In the genomic region with DNA sequence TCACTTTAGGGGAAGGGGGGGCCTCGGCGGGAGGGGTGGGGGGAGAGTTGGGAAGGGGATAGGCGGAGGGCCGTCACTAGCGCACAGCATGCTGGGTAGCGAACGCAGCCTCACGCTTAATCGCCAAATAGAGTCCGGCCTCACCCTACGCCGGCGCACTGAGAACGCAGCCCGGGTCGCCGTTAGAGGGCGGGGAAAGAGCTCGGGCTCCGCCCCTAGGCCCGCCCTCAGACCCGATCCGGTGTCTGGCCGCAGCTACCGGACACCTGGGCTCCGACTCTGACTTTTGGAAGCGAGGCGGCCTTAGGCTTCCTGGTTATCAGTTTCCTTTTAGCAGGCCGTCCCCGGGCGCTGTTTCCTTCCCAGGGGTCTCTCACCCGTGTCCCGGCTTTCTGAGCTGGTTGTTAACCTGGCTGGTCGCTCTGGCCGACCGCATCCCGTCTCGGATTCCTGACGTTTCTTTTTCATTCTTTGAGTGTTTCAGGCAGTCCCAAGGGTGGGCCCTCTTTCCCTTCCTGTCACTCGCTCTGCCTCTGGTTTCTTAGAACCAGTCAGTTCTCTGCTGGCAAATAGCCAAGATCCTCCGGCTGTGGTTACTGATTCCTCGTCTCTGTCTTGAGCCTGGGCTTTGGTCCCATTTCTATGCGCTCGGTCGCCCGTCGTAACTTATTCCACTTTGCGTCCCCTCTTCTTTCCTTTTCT, we compare ENCODE assay signal across 8 cellular contexts. TPM values are rescaled to one million over a fixed set of nuclear protein-coding genes. Genes with fewer than 3 reads are reported as not detected.
DNase-seq lines count a peak whose midpoint lies in the region; ATAC-seq and TF ChIP-seq lines count a peak whose summit lies in the region.

No MANE protein-coding gene starts in this region.

- H3K27me3 Mint-ChIP-seq in GM23338 (ENCODE audit: insufficient read depth, low read depth, poor library complexity) = peaks cover 4% of the 10 kb centered on the region
- no peaks in the 10 kb centered on the region for H3K27me3 Mint-ChIP-seq in activated T-helper 17 cell treated with anti-CD3 and anti-CD28 coated beads, Interleukin-2, amount 50 U/mL, for 72 hours
- no peaks in the 10 kb centered on the region for H3K27me3 Mint-ChIP-seq in naive thymus-derived CD8-positive, alpha-beta T cell
- H3K27me3 Mint-ChIP-seq in stimulated activated naive B cell treated with anti-CD40 and anti-IgM and Interleukin-4, amounts not matched to agents 10 μg/mL and 1 μg/mL and 100 μg/mL, for 72 hours = no peaks in the 10 kb centered on the region

- H3K79me2 ChIP-seq in GM23338 (replicated peaks; ENCODE audit: insufficient read depth) = peaks cover 78% of the 10 kb centered on the region

- no peaks in the 10 kb centered on the region for H3K36me3 ChIP-seq in GM23338 (ENCODE audit: insufficient read depth)

- H3K9me3 Mint-ChIP-seq in GM23338 = no peaks in the 10 kb centered on the region; the same call in 2 of the 3 replicates
- no peaks in the 10 kb centered on the region for H3K9me3 Mint-ChIP-seq in activated T-helper 17 cell treated with anti-CD3 and anti-CD28 coated beads, Interleukin-2, amount 50 U/mL, for 72 hours
- no peaks in the 10 kb centered on the region for H3K9me3 Mint-ChIP-seq in naive thymus-derived CD8-positive, alpha-beta T cell
- H3K9me3 Mint-ChIP-seq in stimulated activated naive B cell treated with anti-CD40 and anti-IgM and Interleukin-4, amounts not matched to agents 10 μg/mL and 1 μg/mL and 100 μg/mL, for 72 hours = no peaks in the 10 kb centered on the region

- H2AFZ ChIP-seq in GM23338 = peak overlapping the region; percentile 44

- peak; percentile 92 for ATAC-seq in GM23338
- peak; percentile 93 for ATAC-seq in activated T-helper 17 cell treated with anti-CD3 and anti-CD28 coated beads, Interleukin-2, amount 50 U/mL, for 72 hours (replicated peaks)
- peak; percentile 85 to 86 for ATAC-seq in naive thymus-derived CD8-positive, alpha-beta T cell
- ATAC-seq in stimulated activated naive B cell treated with anti-CD40 and anti-IgM and Interleukin-4, amounts not matched to agents 10 μg/mL and 1 μg/mL and 100 μg/mL, for 72 hours (replicated peaks) = peak; percentile 94 to 97

- H3K27ac Mint-ChIP-seq in GM23338 = peak overlapping the region; percentile 95
- H3K27ac Mint-ChIP-seq in activated T-helper 17 cell treated with anti-CD3 and anti-CD28 coated beads, Interleukin-2, amount 50 U/mL, for 72 hours = peak overlapping the region; percentile 97
- peak overlapping the region; percentile 91 to 98 (median 94) for H3K27ac Mint-ChIP-seq in naive thymus-derived CD8-positive, alpha-beta T cell
- H3K27ac Mint-ChIP-seq in stimulated activated naive B cell treated with anti-CD40 and anti-IgM and Interleukin-4, amounts not matched to agents 10 μg/mL and 1 μg/mL and 100 μg/mL, for 72 hours = peak overlapping the region; percentile 98

- H3F3A ChIP-seq in GM23338 (replicated peaks; ENCODE audit: low read depth) = peaks cover 11% of the 10 kb centered on the region

- peaks cover 20% of the 10 kb centered on the region for H3K4me1 ChIP-seq in GM23338 (ENCODE audit: insufficient read depth)

- peak overlapping the region; percentile 72 for H3K4me3 ChIP-seq in GM23338
- H3K4me3 ChIP-seq in fibroblast of mammary gland (ENCODE audit: control insufficient read depth, low read depth, low read length) = peak overlapping the region; percentile 94

- H3K36me3 Mint-ChIP-seq in GM23338 (ENCODE audit: low read depth) = peaks cover 2% of the 10 kb centered on the region
- H3K36me3 Mint-ChIP-seq in activated T-helper 17 cell treated with anti-CD3 and anti-CD28 coated beads, Interleukin-2, amount 50 U/mL, for 72 hours (ENCODE audit: low read depth) = peaks cover 30% of the 10 kb centered on the region
- H3K36me3 Mint-ChIP-seq in naive thymus-derived CD8-positive, alpha-beta T cell = peaks cover 0 to 6% (median 0%) of the 10 kb centered on the region in 3 donors
- peaks cover 3 to 13% of the 10 kb centered on the region in 2 donors for H3K36me3 Mint-ChIP-seq in stimulated activated naive B cell treated with anti-CD40 and anti-IgM and Interleukin-4, amounts not matched to agents 10 μg/mL and 1 μg/mL and 100 μg/mL, for 72 hours

- POLR2A ChIA-PET in naive thymus-derived CD8-positive, alpha-beta T cell (lab: Charles Lee) = interaction anchor here (0.6 to 5.4 kb wide), 11 partner anchors 8 to 1051 kb away, joined by 3 to 59 read pairs (median 3); a partner anchor contains a TSS

- peak overlapping the region; percentile 86 for H3K4me3 Mint-ChIP-seq in GM23338
- H3K4me3 Mint-ChIP-seq in activated T-helper 17 cell treated with anti-CD3 and anti-CD28 coated beads, Interleukin-2, amount 50 U/mL, for 72 hours = peak overlapping the region; percentile 93
- H3K4me3 Mint-ChIP-seq in naive thymus-derived CD8-positive, alpha-beta T cell = peak overlapping the region; percentile 89 to 99 (median 96)
- H3K4me3 Mint-ChIP-seq in stimulated activated naive B cell treated with anti-CD40 and anti-IgM and Interleukin-4, amounts not matched to agents 10 μg/mL and 1 μg/mL and 100 μg/mL, for 72 hours = peak overlapping the region; percentile 96 to 97

- H3K27ac ChIP-seq in GM23338 (ENCODE audit: low read depth) = peak overlapping the region; percentile 98

- no peaks in the 10 kb centered on the region for H3K9me2 ChIP-seq in GM23338 (ENCODE audit: insufficient read depth)

- DNase-seq in Daoy (ENCODE audit: low read depth) (peak; percentile 99), GM23338 (ENCODE audit: low spot score) (peak; percentile 97), Kasumi-1 (lab: John Stamatoyannopoulos, UW) (peak; percentile 93 to 94), RKO (ENCODE audit: low spot score) (peak; percentile 96), fibroblast of mammary gland (ENCODE audit: low read depth) (peak; percentile 98)
- DNase-seq in naive thymus-derived CD8-positive, alpha-beta T cell = peak; percentile 78 to 92 (median 82)
- peak; percentile 95 for DNase-seq in stimulated activated naive B cell treated with anti-CD40 and anti-IgM and Interleukin-4, amounts not matched to agents 10 μg/mL and 1 μg/mL and 100 μg/mL, for 72 hours

- H3K27me3 ChIP-seq in GM23338 (ENCODE audit: insufficient read depth) = no peaks in the 10 kb centered on the region

- no peak for TF ChIP-seq CTCF in GM23338 (conservative IDR thresholded peaks at IDR 0.05; ENCODE audit: low read depth in 2 of 2)
- TF ChIP-seq CTCF in fibroblast of mammary gland (conservative IDR thresholded peaks at IDR 0.05; ENCODE audit: control insufficient read depth, insufficient read depth, low read depth, low read length) = no peak

- peak overlapping the region; percentile 91 for H3K4me2 ChIP-seq in GM23338

- peaks cover 33% of the 10 kb centered on the region for H3K4me1 Mint-ChIP-seq in GM23338
- peaks cover 36% of the 10 kb centered on the region for H3K4me1 Mint-ChIP-seq in activated T-helper 17 cell treated with anti-CD3 and anti-CD28 coated beads, Interleukin-2, amount 50 U/mL, for 72 hours
- peaks cover 37 to 62% (median 58%) of the 10 kb centered on the region in 4 donors for H3K4me1 Mint-ChIP-seq in naive thymus-derived CD8-positive, alpha-beta T cell
- H3K4me1 Mint-ChIP-seq in stimulated activated naive B cell treated with anti-CD40 and anti-IgM and Interleukin-4, amounts not matched to agents 10 μg/mL and 1 μg/mL and 100 μg/mL, for 72 hours = peaks cover 36 to 50% of the 10 kb centered on the region in 2 donors

- H4K20me1 ChIP-seq in GM23338 (replicated peaks; ENCODE audit: insufficient read depth) = peaks cover 27% of the 10 kb centered on the region

TF ChIP-seq in GM23338, 12 proteins besides CTCF, POLR2A, EP300 and RAD21 (continues in another document):
- no peak for TF ChIP-seq EZH2 (IDR thresholded peaks at IDR 0.05; ENCODE audit: low read depth, unreplicated experiment)
- no peak for TF ChIP-seq JUNB (IDR thresholded peaks at IDR 0.05; ENCODE audit: unreplicated experiment)
- TF ChIP-seq, protein P1, sequence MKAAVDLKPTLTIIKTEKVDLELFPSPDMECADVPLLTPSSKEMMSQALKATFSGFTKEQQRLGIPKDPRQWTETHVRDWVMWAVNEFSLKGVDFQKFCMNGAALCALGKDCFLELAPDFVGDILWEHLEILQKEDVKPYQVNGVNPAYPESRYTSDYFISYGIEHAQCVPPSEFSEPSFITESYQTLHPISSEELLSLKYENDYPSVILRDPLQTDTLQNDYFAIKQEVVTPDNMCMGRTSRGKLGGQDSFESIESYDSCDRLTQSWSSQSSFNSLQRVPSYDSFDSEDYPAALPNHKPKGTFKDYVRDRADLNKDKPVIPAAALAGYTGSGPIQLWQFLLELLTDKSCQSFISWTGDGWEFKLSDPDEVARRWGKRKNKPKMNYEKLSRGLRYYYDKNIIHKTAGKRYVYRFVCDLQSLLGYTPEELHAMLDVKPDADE (IDR thresholded peaks at IDR 0.05) = 0 out of 2 replicates have a peak, but pooled peaks have one; percentile 27
- TF ChIP-seq NANOG (IDR thresholded peaks at IDR 0.05; ENCODE audit: borderline replicate concordance) = no peak

RNA-seq across cellular contexts. Expression of a gene that starts 0.4 kb away (rescaled TPM):
- total RNA-seq in Daoy (2014; rRNA removed; shearing (Covaris generic)) = 27.7 and 71.0 TPM in 2 replicates
- 39.0 and 40.6 TPM in 2 replicates for total RNA-seq in GM23338 (2014; rRNA removed; shearing (Covaris generic))
- polyA plus RNA-seq in GM23338 (2016; fragmentation: Nextera tagmentation; extraction: Ambion mirVana) = 28.3 and 35.0 TPM in 2 replicates
- 10 to 100 TPM; 18.6 to 31.1 TPM for total RNA-seq in activated T-helper 17 cell treated with anti-CD3 and anti-CD28 coated beads, Interleukin-2, amount 50 U/mL, for 72 hours
- 10 to 100 TPM; 23.3 to 26.8 TPM for total RNA-seq in naive thymus-derived CD8-positive, alpha-beta T cell
- polyA plus RNA-seq in naive thymus-derived CD8-positive, alpha-beta T cell = 1 to 10 TPM; 3.0 to 4.8 (median 3.2) TPM

RNA-seq across cellular contexts. Expression of a gene that starts 1.1 kb away (rescaled TPM):
- total RNA-seq in Daoy (2014; rRNA removed; shearing (Covaris generic)) = 4.9 and 12.6 TPM in 2 replicates
- total RNA-seq in GM23338 (2014; rRNA removed; shearing (Covaris generic)) = 13.4 and 25.9 TPM in 2 replicates
- 13.3 and 15.7 TPM in 2 replicates for polyA plus RNA-seq in GM23338 (2016; fragmentation: Nextera tagmentation; extraction: Ambion mirVana)
- total RNA-seq in activated T-helper 17 cell treated with anti-CD3 and anti-CD28 coated beads, Interleukin-2, amount 50 U/mL, for 72 hours = 1 to 10 TPM; 4.3 to 5.9 TPM
- 10 to 100 TPM; 19.2 to 22.2 TPM for total RNA-seq in naive thymus-derived CD8-positive, alpha-beta T cell
- polyA plus RNA-seq in naive thymus-derived CD8-positive, alpha-beta T cell = 10 to 100 TPM in 1 of 3 donors, 1 to 10 TPM in 2; 6.1 to 11.1 (median 8.3) TPM

Comparison
In these comparisons a context has a peak if more than half of its experiments do, and no peak if none do; other contexts are left out.
1. Peak in every context shown above with its lines: DNase-seq, ATAC-seq, H3K4me3 ChIP-seq and H3K27ac ChIP-seq.